ENCODE assay signal across 15 cellular contexts in the genomic region with DNA sequence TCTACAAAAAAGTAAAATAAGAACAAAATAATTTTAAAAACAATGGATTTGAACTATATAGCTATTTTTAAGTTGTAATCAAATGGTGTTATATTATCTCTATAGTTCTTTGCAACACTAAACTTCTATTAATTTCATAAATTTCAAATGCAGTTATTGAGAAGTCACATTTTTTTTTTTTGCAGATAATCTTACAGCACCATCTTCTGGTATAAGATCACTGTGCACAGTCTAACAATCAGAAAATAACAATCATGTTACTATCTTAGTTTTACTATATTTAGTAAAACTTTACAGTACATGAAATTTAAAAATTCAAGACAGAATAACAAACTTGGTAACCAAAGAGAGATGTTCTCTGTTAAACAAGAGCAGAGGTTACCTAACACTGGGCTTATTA. TPM values are rescaled to one million over a fixed set of nuclear protein-coding genes. Genes with fewer than 3 reads are reported as not detected.
DNase-seq lines count a peak whose midpoint lies in the region; ATAC-seq, FAIRE-seq and TF ChIP-seq lines count a peak whose summit lies in the region.
"Had no signal": no experiment of that assay in that cellular context is flagged by ENCODE, and none has a peak within 500 bp of the region (broad histone marks: within the 10 kb centered on the region; RNA-seq: fewer than 3 reads in every experiment).

No MANE protein-coding gene starts in this region.

- intact Hi-C loops in HepG2 (cut with micrococcal nuclease; ENCODE audit: unreplicated experiment), result no loop called here

- ATAC-seq in HepG2 (no peak), HG02870 (IDR thresholded peaks at IDR 0.05; ENCODE audit: unreplicated experiment) (no peak)
- ATAC-seq: activated T-cell treated with anti-CD3 and anti-CD28 coated beads, Interleukin-2, amount 50 U/mL, for 72 hours; lower lobe of right lung; WTC11 had no signal

- peak; percentile 33 to 41 for TF ChIP-seq RAD21 in liver (IDR thresholded peaks at IDR 0.05)
- TF ChIP-seq RAD21 in HepG2 (CRISPR knock-in tag; IDR thresholded peaks at IDR 0.05), result no peak

- H2AFZ ChIP-seq in HepG2 (ENCODE audit: low read length), result no peak overlapping the region

- POLR2A ChIA-PET in HepG2 (lab: Yijun Ruan, JAX), result no interaction called here

- H3K27me3 ChIP-seq in liver (ENCODE audit: control insufficient read depth in 4 of 4, insufficient read depth in 4 of 4, low read length in 3 of 4) (no peaks in the 10 kb centered on the region), HepG2 (ENCODE audit: control insufficient read depth in 1 of 2, insufficient read depth in 2 of 2, low read length in 2 of 2) (no peaks in the 10 kb centered on the region; a peak in 1 of 5 replicates)

- no peak for TF ChIP-seq EP300 in HepG2 (IDR thresholded peaks at IDR 0.05; ENCODE audit: low read depth in 2 of 2, low read length in 2 of 2)
- no peak for TF ChIP-seq EP300 in HepG2 (CRISPR knock-in tag; IDR thresholded peaks at IDR 0.05; ENCODE audit: borderline replicate concordance)

- in situ Hi-C loops in HepG2 (cut with HindIII; ENCODE audit: extremely low pct_ligation_motif_present, low pct_unique_long_range_greater_than_20kb), result no loop called here

- no peaks in the 10 kb centered on the region for H3K79me2 ChIP-seq in HepG2 (ENCODE audit: insufficient read depth, low read length)

- no peak overlapping the region for H3K27ac ChIP-seq in liver (ENCODE audit: low read depth in 1 of 2, low read length in 2 of 2)
- no peak overlapping the region for H3K27ac ChIP-seq in HepG2 (ENCODE audit: extremely low read length, insufficient read depth, low read length)
- H3K27ac ChIP-seq: lower lobe of right lung had no signal

- H3K36me3 ChIP-seq in liver (ENCODE audit: control insufficient read depth in 4 of 4, insufficient read depth in 3 of 4, low read depth in 1 of 4, low read length in 3 of 4) (peaks cover 0 to 4% (median under 1%) of the 10 kb centered on the region in 4 donors), HepG2 (replicated peaks in 1 of 2; ENCODE audit: control insufficient read depth in 1 of 2, insufficient read depth in 2 of 2, low read length in 2 of 2) (peaks cover 0 to 8% of the 10 kb centered on the region in 2 experiments; a peak in 3 of 5 replicates)

- TF ChIP-seq CTCF in liver (IDR thresholded peaks at IDR 0.05; ENCODE audit: low read depth, low read length, missing input control) (no peak), HepG2 (CRISPR knock-in tag; IDR thresholded peaks at IDR 0.05) (no peak), fibroblast of pulmonary artery (IDR thresholded peaks at IDR 0.05; ENCODE audit: low read length, missing control alignments) (peak; percentile 32)

- no peak overlapping the region for H3K4me2 ChIP-seq in HepG2 (ENCODE audit: low read depth, low read length)

- no peak overlapping the region for H3K4me3 ChIP-seq in liver (ENCODE audit: low read depth in 1 of 3, low read length in 3 of 3)
- H3K4me3 ChIP-seq in HepG2 (replicated peaks in 1 of 3; ENCODE audit: insufficient read depth in 1 of 3, low read depth in 2 of 3, low read length in 3 of 3), result no peak overlapping the region
- H3K4me3 ChIP-seq in fibroblast of pulmonary artery (replicated peaks; ENCODE audit: low read depth, low read length), result no peak overlapping the region
- H3K4me3 ChIP-seq: lower lobe of right lung had no signal

- no peak overlapping the region for H3K9ac ChIP-seq in liver (ENCODE audit: low read depth in 1 of 2, low read length in 2 of 2)
- no peak overlapping the region for H3K9ac ChIP-seq in HepG2 (ENCODE audit: insufficient read depth, low read depth, low read length)

- H3K4me1 ChIP-seq in liver (ENCODE audit: control insufficient read depth in 4 of 4, insufficient read depth in 4 of 4, low read length in 3 of 4), result peaks cover 0 to 1% (median 0%) of the 10 kb centered on the region in 4 donors
- no peaks in the 10 kb centered on the region for H3K4me1 ChIP-seq in HepG2 (ENCODE audit: insufficient read depth, low read length)
- H3K4me1 ChIP-seq: lower lobe of right lung had no signal

- CTCF ChIA-PET in HepG2 (lab: Yijun Ruan, JAX; ENCODE audit: low intra/inter-chr PET ratio, low total read pairs), result no interaction called here

- H4K20me1 ChIP-seq in HepG2 (ENCODE audit: insufficient read depth, low read length), result no peaks in the 10 kb centered on the region

- no TSS peak for BruUV-seq in HepG2 (replicated peaks; lab: Mats Ljungman, UMichigan)

- no peak for TF ChIP-seq POLR2A in HepG2 (IDR thresholded peaks at IDR 0.05; ENCODE audit: insufficient read depth in 1 of 2, low read depth in 2 of 2, low read length in 2 of 2)

- no peak for FAIRE-seq in HepG2 (lab: Jason Lieb, UNC)
- peak; percentile 33 for FAIRE-seq in RCC 7860 (lab: Jason Lieb, UNC)
- FAIRE-seq: H54 had no signal

- H3K9me3 ChIP-seq in liver (ENCODE audit: control insufficient read depth in 4 of 4, low read length in 3 of 4) (no peaks in the 10 kb centered on the region), HepG2 (ENCODE audit: low read length) (no peaks in the 10 kb centered on the region)
- H3K9me3 ChIP-seq: lower lobe of right lung had no signal

- DNase-seq in HepG2 (ENCODE audit: low spot score) (no peak), RCC 7860 (ENCODE audit: low spot score) (no peak), fibroblast of pulmonary artery (ENCODE audit: low read depth) (peak; percentile 10), NOMO-1 (lab: John Stamatoyannopoulos, UW; ENCODE audit: unreplicated experiment in 2 of 2) (no peak), epidermal melanocyte (ENCODE audit: insufficient read length, low spot score) (no peak), 8988T (no peak)
- DNase-seq: activated T-cell treated with anti-CD3 and anti-CD28 coated beads, Interleukin-2, amount 50 U/mL, for 72 hours; central memory CD4-positive, alpha-beta T cell; glutamatergic neuron; lower lobe of right lung; NCI-H2107 had no signal

TF ChIP-seq in liver, 16 proteins besides CTCF, POLR2A, EP300 and RAD21 (continues in another document):
- no peak for TF ChIP-seq FOXA1 (IDR thresholded peaks at IDR 0.05)
- TF ChIP-seq, protein P1, sequence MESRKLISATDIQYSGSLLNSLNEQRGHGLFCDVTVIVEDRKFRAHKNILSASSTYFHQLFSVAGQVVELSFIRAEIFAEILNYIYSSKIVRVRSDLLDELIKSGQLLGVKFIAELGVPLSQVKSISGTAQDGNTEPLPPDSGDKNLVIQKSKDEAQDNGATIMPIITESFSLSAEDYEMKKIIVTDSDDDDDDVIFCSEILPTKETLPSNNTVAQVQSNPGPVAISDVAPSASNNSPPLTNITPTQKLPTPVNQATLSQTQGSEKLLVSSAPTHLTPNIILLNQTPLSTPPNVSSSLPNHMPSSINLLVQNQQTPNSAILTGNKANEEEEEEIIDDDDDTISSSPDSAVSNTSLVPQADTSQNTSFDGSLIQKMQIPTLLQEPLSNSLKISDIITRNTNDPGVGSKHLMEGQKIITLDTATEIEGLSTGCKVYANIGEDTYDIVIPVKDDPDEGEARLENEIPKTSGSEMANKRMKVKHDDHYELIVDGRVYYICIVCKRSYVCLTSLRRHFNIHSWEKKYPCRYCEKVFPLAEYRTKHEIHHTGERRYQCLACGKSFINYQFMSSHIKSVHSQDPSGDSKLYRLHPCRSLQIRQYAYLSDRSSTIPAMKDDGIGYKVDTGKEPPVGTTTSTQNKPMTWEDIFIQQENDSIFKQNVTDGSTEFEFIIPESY (IDR thresholded peaks at IDR 0.05), result no peak
- no peak for TF ChIP-seq YY1 (IDR thresholded peaks at IDR 0.05)

TF ChIP-seq in HepG2, 621 proteins besides CTCF, POLR2A, EP300 and RAD21 (continues in another document):
- TF ChIP-seq, protein P2, sequence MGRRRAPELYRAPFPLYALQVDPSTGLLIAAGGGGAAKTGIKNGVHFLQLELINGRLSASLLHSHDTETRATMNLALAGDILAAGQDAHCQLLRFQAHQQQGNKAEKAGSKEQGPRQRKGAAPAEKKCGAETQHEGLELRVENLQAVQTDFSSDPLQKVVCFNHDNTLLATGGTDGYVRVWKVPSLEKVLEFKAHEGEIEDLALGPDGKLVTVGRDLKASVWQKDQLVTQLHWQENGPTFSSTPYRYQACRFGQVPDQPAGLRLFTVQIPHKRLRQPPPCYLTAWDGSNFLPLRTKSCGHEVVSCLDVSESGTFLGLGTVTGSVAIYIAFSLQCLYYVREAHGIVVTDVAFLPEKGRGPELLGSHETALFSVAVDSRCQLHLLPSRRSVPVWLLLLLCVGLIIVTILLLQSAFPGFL (CRISPR knock-in tag; IDR thresholded peaks at IDR 0.05), result no peak
- no peak for TF ChIP-seq RCOR2 (CRISPR knock-in tag; IDR thresholded peaks at IDR 0.05)
- TF ChIP-seq ZNF468 (CRISPR knock-in tag; IDR thresholded peaks at IDR 0.05), result no peak
- TF ChIP-seq ZNF354B (CRISPR knock-in tag; IDR thresholded peaks at IDR 0.05), result no peak

RNA-seq across cellular contexts. Expression of gene GXYLT1, which starts 40.6 kb away (rescaled TPM):
- total RNA-seq in liver (10 to 100 TPM; 11.2 to 13.7 TPM), HepG2 (2016; rRNA removed; fragmentation: Illumina TruSeq; extraction: Trizol) (12.8 and 17.0 TPM in 2 replicates)
- polyA plus RNA-seq in liver (1 to 10 TPM; 2.8 to 4.0 TPM), HepG2 (2011; rRNA removed) (5.8 and 7.8 TPM in 2 replicates)
- total RNA-seq in HepG2 (2016; cell fraction: cytosol; rRNA removed; fragmentation: Illumina TruSeq; extraction: Trizol; ENCODE audit: low read depth), result 3.4 and 3.6 TPM in 2 replicates
- total RNA-seq in HepG2 (2016; cell fraction: insoluble cytoplasmic fraction; rRNA removed; fragmentation: Illumina TruSeq; extraction: Trizol), result 13.3 and 16.9 TPM in 2 replicates
- 4.0 and 5.0 TPM in 2 replicates for total RNA-seq in HepG2 (2016; cell fraction: membrane; rRNA removed; fragmentation: Illumina TruSeq; extraction: Trizol)
- total RNA-seq in HepG2 (2016; cell fraction: nucleus; rRNA removed; fragmentation: Illumina TruSeq; extraction: Trizol), result 22.7 and 26.4 TPM in 2 replicates
- 3.0 and 4.7 TPM in 2 replicates for polyA plus RNA-seq in HepG2 (2011; cell fraction: cytosol; rRNA removed)
- polyA plus RNA-seq in HepG2 (2011; cell fraction: nucleus; rRNA removed), result 2.4 and 2.9 TPM in 2 replicates
- 9.4 and 10.1 TPM in 2 replicates for polyA plus RNA-seq in HepG2 (2012)
- 1.3 TPM in 2 replicates for polyA plus RNA-seq in HepG2 (2016; cell fraction: cytosol; fragmentation: Illumina TruSeq; extraction: Trizol; ENCODE audit: low read depth)
- 12.8 and 13.8 TPM in 2 replicates for polyA plus RNA-seq in HepG2 (2016; cell fraction: insoluble cytoplasmic fraction; fragmentation: Illumina TruSeq; extraction: Trizol; ENCODE audit: low read depth)
- polyA plus RNA-seq in HepG2 (2016; cell fraction: membrane; fragmentation: Illumina TruSeq; extraction: Trizol; ENCODE audit: low read depth), result 1.9 and 3.0 TPM in 2 replicates
- 28.3 and 28.9 TPM in 2 replicates for polyA plus RNA-seq in HepG2 (2016; cell fraction: nucleus; fragmentation: Illumina TruSeq; extraction: Trizol; ENCODE audit: insufficient read depth, low read depth)
- polyA minus RNA-seq in HepG2 (2011; rRNA and poly(A)+ RNA removed; ENCODE audit: low replicate concordance), result 1.9 and 3.8 TPM in 2 replicates
- 8.5 and 10.3 TPM in 2 replicates for polyA minus RNA-seq in HepG2 (2011; cell fraction: cytosol; rRNA and poly(A)+ RNA removed)
- 14.8 and 15.8 TPM in 2 replicates for polyA minus RNA-seq in HepG2 (2011; cell fraction: nucleus; rRNA and poly(A)+ RNA removed)
